Comparison of ENCODE assay signal across 3 cellular contexts in the genomic region with DNA sequence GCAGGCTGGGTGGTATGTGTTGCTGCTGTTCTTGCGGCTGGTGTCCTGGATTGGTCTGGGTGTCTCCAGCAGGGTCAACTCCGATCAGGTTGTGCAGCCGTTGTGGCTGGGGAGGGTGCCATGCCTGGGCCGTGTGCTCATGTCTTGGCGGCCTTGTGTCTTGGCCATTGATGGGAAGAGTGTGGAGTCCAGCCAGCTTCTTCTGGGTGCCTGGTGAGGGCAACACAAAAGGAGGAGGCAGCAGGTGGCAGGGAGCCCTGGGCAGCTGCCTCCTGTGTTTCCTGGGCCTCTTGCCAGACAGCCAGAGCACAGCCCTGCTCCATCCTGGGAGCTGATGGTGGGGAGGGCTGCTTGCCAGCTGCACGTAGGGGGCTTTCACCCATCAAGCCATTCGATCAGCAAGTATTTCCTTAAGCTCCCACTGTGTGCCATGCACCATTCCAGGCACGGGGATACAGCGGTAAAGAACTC.
TF ChIP-seq lines count a peak whose summit lies in the region.

No MANE protein-coding gene starts in this region.

TF ChIP-seq in SK-N-SH, 30 proteins besides CTCF, POLR2A, EP300 and RAD21 (continued from another document):
- TF ChIP-seq, protein P1, sequence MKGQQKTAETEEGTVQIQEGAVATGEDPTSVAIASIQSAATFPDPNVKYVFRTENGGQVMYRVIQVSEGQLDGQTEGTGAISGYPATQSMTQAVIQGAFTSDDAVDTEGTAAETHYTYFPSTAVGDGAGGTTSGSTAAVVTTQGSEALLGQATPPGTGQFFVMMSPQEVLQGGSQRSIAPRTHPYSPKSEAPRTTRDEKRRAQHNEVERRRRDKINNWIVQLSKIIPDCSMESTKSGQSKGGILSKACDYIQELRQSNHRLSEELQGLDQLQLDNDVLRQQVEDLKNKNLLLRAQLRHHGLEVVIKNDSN (IDR thresholded peaks at IDR 0.05; ENCODE audit: borderline replicate concordance, low read depth): no peak

TF ChIP-seq in SK-N-SH treated with all-trans-retinoic acid at 6 μM for 48 hours, 23 proteins besides CTCF, POLR2A, EP300 and RAD21 (continued from another document):
- TF ChIP-seq, protein P2, sequence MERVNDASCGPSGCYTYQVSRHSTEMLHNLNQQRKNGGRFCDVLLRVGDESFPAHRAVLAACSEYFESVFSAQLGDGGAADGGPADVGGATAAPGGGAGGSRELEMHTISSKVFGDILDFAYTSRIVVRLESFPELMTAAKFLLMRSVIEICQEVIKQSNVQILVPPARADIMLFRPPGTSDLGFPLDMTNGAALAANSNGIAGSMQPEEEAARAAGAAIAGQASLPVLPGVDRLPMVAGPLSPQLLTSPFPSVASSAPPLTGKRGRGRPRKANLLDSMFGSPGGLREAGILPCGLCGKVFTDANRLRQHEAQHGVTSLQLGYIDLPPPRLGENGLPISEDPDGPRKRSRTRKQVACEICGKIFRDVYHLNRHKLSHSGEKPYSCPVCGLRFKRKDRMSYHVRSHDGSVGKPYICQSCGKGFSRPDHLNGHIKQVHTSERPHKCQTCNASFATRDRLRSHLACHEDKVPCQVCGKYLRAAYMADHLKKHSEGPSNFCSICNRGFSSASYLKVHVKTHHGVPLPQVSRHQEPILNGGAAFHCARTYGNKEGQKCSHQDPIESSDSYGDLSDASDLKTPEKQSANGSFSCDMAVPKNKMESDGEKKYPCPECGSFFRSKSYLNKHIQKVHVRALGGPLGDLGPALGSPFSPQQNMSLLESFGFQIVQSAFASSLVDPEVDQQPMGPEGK (CRISPR knock-in tag; IDR thresholded peaks at IDR 0.05; ENCODE audit: borderline replicate concordance): no peak
- TF ChIP-seq ZC3H10 (CRISPR knock-in tag; IDR thresholded peaks at IDR 0.05): no peak
- TF ChIP-seq, protein P3, sequence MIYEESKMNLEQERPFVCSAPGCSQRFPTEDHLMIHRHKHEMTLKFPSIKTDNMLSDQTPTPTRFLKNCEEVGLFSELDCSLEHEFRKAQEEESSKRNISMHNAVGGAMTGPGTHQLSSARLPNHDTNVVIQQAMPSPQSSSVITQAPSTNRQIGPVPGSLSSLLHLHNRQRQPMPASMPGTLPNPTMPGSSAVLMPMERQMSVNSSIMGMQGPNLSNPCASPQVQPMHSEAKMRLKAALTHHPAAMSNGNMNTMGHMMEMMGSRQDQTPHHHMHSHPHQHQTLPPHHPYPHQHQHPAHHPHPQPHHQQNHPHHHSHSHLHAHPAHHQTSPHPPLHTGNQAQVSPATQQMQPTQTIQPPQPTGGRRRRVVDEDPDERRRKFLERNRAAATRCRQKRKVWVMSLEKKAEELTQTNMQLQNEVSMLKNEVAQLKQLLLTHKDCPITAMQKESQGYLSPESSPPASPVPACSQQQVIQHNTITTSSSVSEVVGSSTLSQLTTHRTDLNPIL (CRISPR knock-in tag; IDR thresholded peaks at IDR 0.05; ENCODE audit: low read depth): no peak
- no peak for TF ChIP-seq CSDC2 (CRISPR knock-in tag; IDR thresholded peaks at IDR 0.05)
- TF ChIP-seq, protein P4, sequence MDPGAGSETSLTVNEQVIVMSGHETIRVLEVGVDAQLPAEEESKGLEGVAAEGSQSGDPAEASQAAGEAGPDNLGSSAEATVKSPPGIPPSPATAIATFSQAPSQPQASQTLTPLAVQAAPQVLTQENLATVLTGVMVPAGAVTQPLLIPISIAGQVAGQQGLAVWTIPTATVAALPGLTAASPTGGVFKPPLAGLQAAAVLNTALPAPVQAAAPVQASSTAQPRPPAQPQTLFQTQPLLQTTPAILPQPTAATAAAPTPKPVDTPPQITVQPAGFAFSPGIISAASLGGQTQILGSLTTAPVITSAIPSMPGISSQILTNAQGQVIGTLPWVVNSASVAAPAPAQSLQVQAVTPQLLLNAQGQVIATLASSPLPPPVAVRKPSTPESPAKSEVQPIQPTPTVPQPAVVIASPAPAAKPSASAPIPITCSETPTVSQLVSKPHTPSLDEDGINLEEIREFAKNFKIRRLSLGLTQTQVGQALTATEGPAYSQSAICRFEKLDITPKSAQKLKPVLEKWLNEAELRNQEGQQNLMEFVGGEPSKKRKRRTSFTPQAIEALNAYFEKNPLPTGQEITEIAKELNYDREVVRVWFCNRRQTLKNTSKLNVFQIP (CRISPR knock-in tag; IDR thresholded peaks at IDR 0.05; ENCODE audit: borderline replicate concordance, low read depth): no peak
- no peak for TF ChIP-seq RARB (CRISPR knock-in tag; IDR thresholded peaks at IDR 0.05)
- TF ChIP-seq ZFP30 (CRISPR knock-in tag; IDR thresholded peaks at IDR 0.05): no peak
- TF ChIP-seq, protein P5, sequence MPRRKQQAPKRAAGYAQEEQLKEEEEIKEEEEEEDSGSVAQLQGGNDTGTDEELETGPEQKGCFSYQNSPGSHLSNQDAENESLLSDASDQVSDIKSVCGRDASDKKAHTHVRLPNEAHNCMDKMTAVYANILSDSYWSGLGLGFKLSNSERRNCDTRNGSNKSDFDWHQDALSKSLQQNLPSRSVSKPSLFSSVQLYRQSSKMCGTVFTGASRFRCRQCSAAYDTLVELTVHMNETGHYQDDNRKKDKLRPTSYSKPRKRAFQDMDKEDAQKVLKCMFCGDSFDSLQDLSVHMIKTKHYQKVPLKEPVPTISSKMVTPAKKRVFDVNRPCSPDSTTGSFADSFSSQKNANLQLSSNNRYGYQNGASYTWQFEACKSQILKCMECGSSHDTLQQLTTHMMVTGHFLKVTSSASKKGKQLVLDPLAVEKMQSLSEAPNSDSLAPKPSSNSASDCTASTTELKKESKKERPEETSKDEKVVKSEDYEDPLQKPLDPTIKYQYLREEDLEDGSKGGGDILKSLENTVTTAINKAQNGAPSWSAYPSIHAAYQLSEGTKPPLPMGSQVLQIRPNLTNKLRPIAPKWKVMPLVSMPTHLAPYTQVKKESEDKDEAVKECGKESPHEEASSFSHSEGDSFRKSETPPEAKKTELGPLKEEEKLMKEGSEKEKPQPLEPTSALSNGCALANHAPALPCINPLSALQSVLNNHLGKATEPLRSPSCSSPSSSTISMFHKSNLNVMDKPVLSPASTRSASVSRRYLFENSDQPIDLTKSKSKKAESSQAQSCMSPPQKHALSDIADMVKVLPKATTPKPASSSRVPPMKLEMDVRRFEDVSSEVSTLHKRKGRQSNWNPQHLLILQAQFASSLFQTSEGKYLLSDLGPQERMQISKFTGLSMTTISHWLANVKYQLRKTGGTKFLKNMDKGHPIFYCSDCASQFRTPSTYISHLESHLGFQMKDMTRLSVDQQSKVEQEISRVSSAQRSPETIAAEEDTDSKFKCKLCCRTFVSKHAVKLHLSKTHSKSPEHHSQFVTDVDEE (CRISPR knock-in tag; IDR thresholded peaks at IDR 0.05): no peak
- TF ChIP-seq ZFP3 (CRISPR knock-in tag; IDR thresholded peaks at IDR 0.05): no peak
- TF ChIP-seq BACH2 (CRISPR knock-in tag; IDR thresholded peaks at IDR 0.05; ENCODE audit: borderline replicate concordance): no peak

TF ChIP-seq in WTC11, 78 proteins besides CTCF, POLR2A, EP300 and RAD21 (continued from another document and continues in another):
- TF ChIP-seq, protein P6, sequence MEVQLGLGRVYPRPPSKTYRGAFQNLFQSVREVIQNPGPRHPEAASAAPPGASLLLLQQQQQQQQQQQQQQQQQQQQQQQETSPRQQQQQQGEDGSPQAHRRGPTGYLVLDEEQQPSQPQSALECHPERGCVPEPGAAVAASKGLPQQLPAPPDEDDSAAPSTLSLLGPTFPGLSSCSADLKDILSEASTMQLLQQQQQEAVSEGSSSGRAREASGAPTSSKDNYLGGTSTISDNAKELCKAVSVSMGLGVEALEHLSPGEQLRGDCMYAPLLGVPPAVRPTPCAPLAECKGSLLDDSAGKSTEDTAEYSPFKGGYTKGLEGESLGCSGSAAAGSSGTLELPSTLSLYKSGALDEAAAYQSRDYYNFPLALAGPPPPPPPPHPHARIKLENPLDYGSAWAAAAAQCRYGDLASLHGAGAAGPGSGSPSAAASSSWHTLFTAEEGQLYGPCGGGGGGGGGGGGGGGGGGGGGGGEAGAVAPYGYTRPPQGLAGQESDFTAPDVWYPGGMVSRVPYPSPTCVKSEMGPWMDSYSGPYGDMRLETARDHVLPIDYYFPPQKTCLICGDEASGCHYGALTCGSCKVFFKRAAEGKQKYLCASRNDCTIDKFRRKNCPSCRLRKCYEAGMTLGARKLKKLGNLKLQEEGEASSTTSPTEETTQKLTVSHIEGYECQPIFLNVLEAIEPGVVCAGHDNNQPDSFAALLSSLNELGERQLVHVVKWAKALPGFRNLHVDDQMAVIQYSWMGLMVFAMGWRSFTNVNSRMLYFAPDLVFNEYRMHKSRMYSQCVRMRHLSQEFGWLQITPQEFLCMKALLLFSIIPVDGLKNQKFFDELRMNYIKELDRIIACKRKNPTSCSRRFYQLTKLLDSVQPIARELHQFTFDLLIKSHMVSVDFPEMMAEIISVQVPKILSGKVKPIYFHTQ (CRISPR knock-in tag; IDR thresholded peaks at IDR 0.05): no peak
- TF ChIP-seq CBFB (CRISPR knock-in tag; IDR thresholded peaks at IDR 0.05; ENCODE audit: low read depth) (no peak), ZNF671 (CRISPR knock-in tag; IDR thresholded peaks at IDR 0.05) (peak; percentile 85; the same call in 1 of the 2 replicates), SMAD4 (CRISPR knock-in tag; IDR thresholded peaks at IDR 0.05) (no peak), EMX1 (CRISPR knock-in tag; IDR thresholded peaks at IDR 0.05) (peak; percentile 79; the same call in 1 of the 2 replicates), OVOL2 (CRISPR knock-in tag; IDR thresholded peaks at IDR 0.05; ENCODE audit: borderline replicate concordance) (no peak), GRHL2 (CRISPR knock-in tag; IDR thresholded peaks at IDR 0.05; ENCODE audit: insufficient replicate concordance, severe bottlenecking) (no peak), NFATC4 (CRISPR knock-in tag; IDR thresholded peaks at IDR 0.05) (peak; percentile 91), MXD4 (CRISPR knock-in tag; IDR thresholded peaks at IDR 0.05; ENCODE audit: borderline replicate concordance) (no peak), TCF7 (CRISPR knock-in tag; IDR thresholded peaks at IDR 0.05; ENCODE audit: low read depth) (no peak), CREB1 (CRISPR knock-in tag; IDR thresholded peaks at IDR 0.05) (no peak), ZNF416 (CRISPR knock-in tag; IDR thresholded peaks at IDR 0.05) (no peak; the same call in 1 of the 2 replicates), SMAD3 (CRISPR knock-in tag; IDR thresholded peaks at IDR 0.05; ENCODE audit: borderline replicate concordance) (no peak), PRRX2 (CRISPR knock-in tag; IDR thresholded peaks at IDR 0.05) (peak; percentile 66)
- TF ChIP-seq, protein P7, sequence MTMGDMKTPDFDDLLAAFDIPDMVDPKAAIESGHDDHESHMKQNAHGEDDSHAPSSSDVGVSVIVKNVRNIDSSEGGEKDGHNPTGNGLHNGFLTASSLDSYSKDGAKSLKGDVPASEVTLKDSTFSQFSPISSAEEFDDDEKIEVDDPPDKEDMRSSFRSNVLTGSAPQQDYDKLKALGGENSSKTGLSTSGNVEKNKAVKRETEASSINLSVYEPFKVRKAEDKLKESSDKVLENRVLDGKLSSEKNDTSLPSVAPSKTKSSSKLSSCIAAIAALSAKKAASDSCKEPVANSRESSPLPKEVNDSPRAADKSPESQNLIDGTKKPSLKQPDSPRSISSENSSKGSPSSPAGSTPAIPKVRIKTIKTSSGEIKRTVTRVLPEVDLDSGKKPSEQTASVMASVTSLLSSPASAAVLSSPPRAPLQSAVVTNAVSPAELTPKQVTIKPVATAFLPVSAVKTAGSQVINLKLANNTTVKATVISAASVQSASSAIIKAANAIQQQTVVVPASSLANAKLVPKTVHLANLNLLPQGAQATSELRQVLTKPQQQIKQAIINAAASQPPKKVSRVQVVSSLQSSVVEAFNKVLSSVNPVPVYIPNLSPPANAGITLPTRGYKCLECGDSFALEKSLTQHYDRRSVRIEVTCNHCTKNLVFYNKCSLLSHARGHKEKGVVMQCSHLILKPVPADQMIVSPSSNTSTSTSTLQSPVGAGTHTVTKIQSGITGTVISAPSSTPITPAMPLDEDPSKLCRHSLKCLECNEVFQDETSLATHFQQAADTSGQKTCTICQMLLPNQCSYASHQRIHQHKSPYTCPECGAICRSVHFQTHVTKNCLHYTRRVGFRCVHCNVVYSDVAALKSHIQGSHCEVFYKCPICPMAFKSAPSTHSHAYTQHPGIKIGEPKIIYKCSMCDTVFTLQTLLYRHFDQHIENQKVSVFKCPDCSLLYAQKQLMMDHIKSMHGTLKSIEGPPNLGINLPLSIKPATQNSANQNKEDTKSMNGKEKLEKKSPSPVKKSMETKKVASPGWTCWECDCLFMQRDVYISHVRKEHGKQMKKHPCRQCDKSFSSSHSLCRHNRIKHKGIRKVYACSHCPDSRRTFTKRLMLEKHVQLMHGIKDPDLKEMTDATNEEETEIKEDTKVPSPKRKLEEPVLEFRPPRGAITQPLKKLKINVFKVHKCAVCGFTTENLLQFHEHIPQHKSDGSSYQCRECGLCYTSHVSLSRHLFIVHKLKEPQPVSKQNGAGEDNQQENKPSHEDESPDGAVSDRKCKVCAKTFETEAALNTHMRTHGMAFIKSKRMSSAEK (CRISPR knock-in tag; IDR thresholded peaks at IDR 0.05; ENCODE audit: borderline replicate concordance): peak; percentile 79; the same call in 1 of the 2 replicates
- TF ChIP-seq, protein P8, sequence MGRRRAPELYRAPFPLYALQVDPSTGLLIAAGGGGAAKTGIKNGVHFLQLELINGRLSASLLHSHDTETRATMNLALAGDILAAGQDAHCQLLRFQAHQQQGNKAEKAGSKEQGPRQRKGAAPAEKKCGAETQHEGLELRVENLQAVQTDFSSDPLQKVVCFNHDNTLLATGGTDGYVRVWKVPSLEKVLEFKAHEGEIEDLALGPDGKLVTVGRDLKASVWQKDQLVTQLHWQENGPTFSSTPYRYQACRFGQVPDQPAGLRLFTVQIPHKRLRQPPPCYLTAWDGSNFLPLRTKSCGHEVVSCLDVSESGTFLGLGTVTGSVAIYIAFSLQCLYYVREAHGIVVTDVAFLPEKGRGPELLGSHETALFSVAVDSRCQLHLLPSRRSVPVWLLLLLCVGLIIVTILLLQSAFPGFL (CRISPR knock-in tag; IDR thresholded peaks at IDR 0.05; ENCODE audit: borderline replicate concordance): no peak
- TF ChIP-seq, protein P9, sequence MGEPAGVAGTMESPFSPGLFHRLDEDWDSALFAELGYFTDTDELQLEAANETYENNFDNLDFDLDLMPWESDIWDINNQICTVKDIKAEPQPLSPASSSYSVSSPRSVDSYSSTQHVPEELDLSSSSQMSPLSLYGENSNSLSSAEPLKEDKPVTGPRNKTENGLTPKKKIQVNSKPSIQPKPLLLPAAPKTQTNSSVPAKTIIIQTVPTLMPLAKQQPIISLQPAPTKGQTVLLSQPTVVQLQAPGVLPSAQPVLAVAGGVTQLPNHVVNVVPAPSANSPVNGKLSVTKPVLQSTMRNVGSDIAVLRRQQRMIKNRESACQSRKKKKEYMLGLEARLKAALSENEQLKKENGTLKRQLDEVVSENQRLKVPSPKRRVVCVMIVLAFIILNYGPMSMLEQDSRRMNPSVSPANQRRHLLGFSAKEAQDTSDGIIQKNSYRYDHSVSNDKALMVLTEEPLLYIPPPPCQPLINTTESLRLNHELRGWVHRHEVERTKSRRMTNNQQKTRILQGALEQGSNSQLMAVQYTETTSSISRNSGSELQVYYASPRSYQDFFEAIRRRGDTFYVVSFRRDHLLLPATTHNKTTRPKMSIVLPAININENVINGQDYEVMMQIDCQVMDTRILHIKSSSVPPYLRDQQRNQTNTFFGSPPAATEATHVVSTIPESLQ (CRISPR knock-in tag; IDR thresholded peaks at IDR 0.05): no peak
- TF ChIP-seq, protein P10, sequence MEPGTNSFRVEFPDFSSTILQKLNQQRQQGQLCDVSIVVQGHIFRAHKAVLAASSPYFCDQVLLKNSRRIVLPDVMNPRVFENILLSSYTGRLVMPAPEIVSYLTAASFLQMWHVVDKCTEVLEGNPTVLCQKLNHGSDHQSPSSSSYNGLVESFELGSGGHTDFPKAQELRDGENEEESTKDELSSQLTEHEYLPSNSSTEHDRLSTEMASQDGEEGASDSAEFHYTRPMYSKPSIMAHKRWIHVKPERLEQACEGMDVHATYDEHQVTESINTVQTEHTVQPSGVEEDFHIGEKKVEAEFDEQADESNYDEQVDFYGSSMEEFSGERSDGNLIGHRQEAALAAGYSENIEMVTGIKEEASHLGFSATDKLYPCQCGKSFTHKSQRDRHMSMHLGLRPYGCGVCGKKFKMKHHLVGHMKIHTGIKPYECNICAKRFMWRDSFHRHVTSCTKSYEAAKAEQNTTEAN (CRISPR knock-in tag; IDR thresholded peaks at IDR 0.05): no peak
